Comparison of ENCODE assay signal across 8 cellular contexts in the genomic region with DNA sequence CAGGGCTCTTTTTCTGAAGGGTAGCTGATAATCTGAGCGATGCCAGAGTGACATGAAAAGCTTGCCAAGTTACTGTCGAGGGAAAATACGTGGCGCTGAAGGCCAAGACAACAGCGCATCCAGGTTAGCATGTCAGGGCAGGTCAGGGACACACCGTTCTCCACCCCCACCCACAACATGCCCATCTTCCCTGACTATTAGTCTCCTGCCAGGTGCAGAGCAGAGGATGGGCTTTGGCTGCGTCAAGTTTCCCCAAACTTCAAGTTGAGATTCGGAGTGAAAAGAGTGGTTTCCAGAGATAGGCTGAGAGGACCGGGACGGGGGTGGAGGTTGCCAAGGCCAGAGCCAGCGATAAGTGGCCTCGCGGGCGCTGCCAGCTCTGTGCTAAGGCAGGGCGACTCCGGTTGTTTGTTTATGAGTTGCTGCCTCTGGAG. TPM values are rescaled to one million over a fixed set of nuclear protein-coding genes. Genes with fewer than 3 reads are reported as not detected.
A peak's percentile ranks its signal among the peaks of the same experiment; 100 is the strongest.
DNase-seq lines count a peak whose midpoint lies in the region; ATAC-seq and TF ChIP-seq lines count a peak whose summit lies in the region.

No MANE protein-coding gene starts in this region.

- H4K20me1 ChIP-seq in neural cell (ENCODE audit: insufficient read depth), result no peaks in the 10 kb centered on the region

- H3K36me3 ChIP-seq in MG63, result no peaks in the 10 kb centered on the region
- H3K36me3 ChIP-seq in neural cell (ENCODE audit: insufficient read depth, low read length), result no peaks in the 10 kb centered on the region

- TF ChIP-seq EP300 in neural cell (conservative IDR thresholded peaks at IDR 0.05; ENCODE audit: poor library complexity, severe bottlenecking), result no peak

- H2AFZ ChIP-seq in neural cell (ENCODE audit: low read depth, low read length), result no peak overlapping the region

- H3K4me3 ChIP-seq in MG63, result peak overlapping the region; percentile 68; the same call in 1 of the 2 replicates
- peak overlapping the region; percentile 81 for H3K4me3 ChIP-seq in neural cell (ENCODE audit: low read length)

- no peak for TF ChIP-seq CTCF in neural cell (IDR thresholded peaks at IDR 0.05; ENCODE audit: poor library complexity, severe bottlenecking)

- peak overlapping the region; percentile 32 for H3K4me2 ChIP-seq in neural cell (ENCODE audit: low read length)

- H3K27ac ChIP-seq in neural cell (ENCODE audit: low read length), result peak overlapping the region; percentile 85

- no peaks in the 10 kb centered on the region for H3K9me3 Mint-ChIP-seq in T-cell

- DNase-seq in AG08396 (ENCODE audit: low spot score) (peak; percentile 30), MG63 (no peak), fibroblast of gingiva (ENCODE audit: low read depth) (peak; percentile 17), NAMALWA (ENCODE audit: low spot score) (no peak), T-cell (no peak)
- DNase-seq in stimulated activated CD4-positive, alpha-beta T cell treated with anti-CD3 and anti-CD28 coated beads, Interleukin-15, amount 100 ng/mL, for 24 hours, result no peak

- H3K27me3 ChIP-seq in MG63 (no peaks in the 10 kb centered on the region), neural cell (ENCODE audit: insufficient read depth, low read depth, low read length) (peaks cover 23% of the 10 kb centered on the region)

- ATAC-seq in HG03139 (IDR thresholded peaks at IDR 0.05; ENCODE audit: unreplicated experiment), result no peak
- no peak for ATAC-seq in T-cell (replicated peaks in 1 of 4)

- no peak for TF ChIP-seq RAD21 in neural cell (conservative IDR thresholded peaks at IDR 0.05)

- H3K27me3 Mint-ChIP-seq in T-cell, result peaks cover 36 to 43% of the 10 kb centered on the region in 2 donors

- H3K4me3 Mint-ChIP-seq in T-cell, result no peak overlapping the region

- H3K79me2 ChIP-seq in neural cell (replicated peaks; ENCODE audit: insufficient read depth, low read length), result peaks cover 64% of the 10 kb centered on the region

- H3K4me1 Mint-ChIP-seq in T-cell, result peaks cover 0 to 5% (median 5%) of the 10 kb centered on the region in 3 donors

- H3K27ac Mint-ChIP-seq in T-cell, result no peak overlapping the region

- no peaks in the 10 kb centered on the region for H3K9me3 ChIP-seq in MG63
- H3K9me3 ChIP-seq in neural cell (ENCODE audit: low read length), result no peaks in the 10 kb centered on the region

- H3K9me2 ChIP-seq in neural cell (ENCODE audit: insufficient read depth, low read length), result no peaks in the 10 kb centered on the region

- CTCF ChIA-PET in T-cell (lab: Charles Lee), result no interaction called here

- peak overlapping the region; percentile 84 for H3K9ac ChIP-seq in neural cell (ENCODE audit: low read length)

- POLR2A ChIA-PET in T-cell (lab: Charles Lee), result no interaction called here

- H3K36me3 Mint-ChIP-seq in T-cell, result no peaks in the 10 kb centered on the region

- no peaks in the 10 kb centered on the region for H3F3A ChIP-seq in neural cell (ENCODE audit: insufficient read depth, low read length, poor library complexity, severe bottlenecking)

TF ChIP-seq in neural cell, 6 proteins besides CTCF, POLR2A, EP300 and RAD21:
- TF ChIP-seq POLR2AphosphoS5 (IDR thresholded peaks at IDR 0.05), result no peak
- no peak for TF ChIP-seq SMC3 (conservative IDR thresholded peaks at IDR 0.05; ENCODE audit: poor library complexity)
- no peak for TF ChIP-seq MXI1 (conservative IDR thresholded peaks at IDR 0.05; ENCODE audit: poor library complexity, severe bottlenecking)
- no peak for TF ChIP-seq TAF1 (IDR thresholded peaks at IDR 0.05; ENCODE audit: low read depth)
- no peak for TF ChIP-seq EZH2 (IDR thresholded peaks at IDR 0.05; ENCODE audit: borderline replicate concordance, insufficient read depth, low read length, poor library complexity, severe bottlenecking)
- TF ChIP-seq, protein P1, sequence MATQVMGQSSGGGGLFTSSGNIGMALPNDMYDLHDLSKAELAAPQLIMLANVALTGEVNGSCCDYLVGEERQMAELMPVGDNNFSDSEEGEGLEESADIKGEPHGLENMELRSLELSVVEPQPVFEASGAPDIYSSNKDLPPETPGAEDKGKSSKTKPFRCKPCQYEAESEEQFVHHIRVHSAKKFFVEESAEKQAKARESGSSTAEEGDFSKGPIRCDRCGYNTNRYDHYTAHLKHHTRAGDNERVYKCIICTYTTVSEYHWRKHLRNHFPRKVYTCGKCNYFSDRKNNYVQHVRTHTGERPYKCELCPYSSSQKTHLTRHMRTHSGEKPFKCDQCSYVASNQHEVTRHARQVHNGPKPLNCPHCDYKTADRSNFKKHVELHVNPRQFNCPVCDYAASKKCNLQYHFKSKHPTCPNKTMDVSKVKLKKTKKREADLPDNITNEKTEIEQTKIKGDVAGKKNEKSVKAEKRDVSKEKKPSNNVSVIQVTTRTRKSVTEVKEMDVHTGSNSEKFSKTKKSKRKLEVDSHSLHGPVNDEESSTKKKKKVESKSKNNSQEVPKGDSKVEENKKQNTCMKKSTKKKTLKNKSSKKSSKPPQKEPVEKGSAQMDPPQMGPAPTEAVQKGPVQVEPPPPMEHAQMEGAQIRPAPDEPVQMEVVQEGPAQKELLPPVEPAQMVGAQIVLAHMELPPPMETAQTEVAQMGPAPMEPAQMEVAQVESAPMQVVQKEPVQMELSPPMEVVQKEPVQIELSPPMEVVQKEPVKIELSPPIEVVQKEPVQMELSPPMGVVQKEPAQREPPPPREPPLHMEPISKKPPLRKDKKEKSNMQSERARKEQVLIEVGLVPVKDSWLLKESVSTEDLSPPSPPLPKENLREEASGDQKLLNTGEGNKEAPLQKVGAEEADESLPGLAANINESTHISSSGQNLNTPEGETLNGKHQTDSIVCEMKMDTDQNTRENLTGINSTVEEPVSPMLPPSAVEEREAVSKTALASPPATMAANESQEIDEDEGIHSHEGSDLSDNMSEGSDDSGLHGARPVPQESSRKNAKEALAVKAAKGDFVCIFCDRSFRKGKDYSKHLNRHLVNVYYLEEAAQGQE (IDR thresholded peaks at IDR 0.05; ENCODE audit: borderline replicate concordance), result no peak

RNA-seq across cellular contexts. Expression of a gene that starts 1.7 kb away (rescaled TPM):
- 0.22 and 5.0 TPM in 2 replicates for total RNA-seq in MG63 (2014; rRNA removed; shearing (Covaris generic); ENCODE audit: low replicate concordance)
- 14.7 and 20.6 TPM in 2 replicates for polyA plus RNA-seq in neural cell
- 89.9 and 96.2 TPM in 2 replicates for polyA minus RNA-seq in neural cell
- total RNA-seq in T-cell, result under 1 TPM in 1 of 5 donors, not detected in 4; 0.23 TPM

Comparison
In these comparisons a context has a peak if more than half of its experiments do, and no peak if none do; other contexts are left out.
1. DNase-seq: peak in AG08396 (single experiment) and fibroblast of gingiva (single experiment); none in MG63 (single experiment), stimulated activated CD4-positive, alpha-beta T cell treated with anti-CD3 and anti-CD28 coated beads, Interleukin-15, amount 100 ng/mL, for 24 hours (single experiment), NAMALWA (single experiment) and T-cell (0 of 34).